ENCODE assay signal across 3 cellular contexts in the genomic region with DNA sequence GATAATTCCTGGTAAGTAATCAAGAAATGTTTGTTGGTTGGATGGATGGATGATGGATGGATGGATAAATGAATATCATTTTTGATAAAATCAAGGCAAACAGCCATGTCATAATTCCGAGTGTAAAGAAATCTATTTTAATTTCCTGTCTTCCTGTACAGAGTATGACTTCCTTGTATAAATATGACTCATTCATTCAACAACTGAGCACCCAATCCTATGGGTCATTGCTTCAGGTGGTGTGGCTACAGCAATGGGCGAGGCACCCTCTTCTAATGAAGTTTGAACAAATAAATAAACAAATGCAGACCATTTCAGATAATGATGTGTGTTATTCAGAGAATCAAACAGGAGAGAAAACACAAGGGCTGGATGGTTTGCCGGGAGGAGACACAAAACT.
TF ChIP-seq lines count a peak whose summit lies in the region.

No MANE protein-coding gene starts in this region.

TF ChIP-seq in SK-N-SH, 30 proteins besides CTCF, POLR2A, EP300 and RAD21 (continues in another document):
- TF ChIP-seq, protein P1, sequence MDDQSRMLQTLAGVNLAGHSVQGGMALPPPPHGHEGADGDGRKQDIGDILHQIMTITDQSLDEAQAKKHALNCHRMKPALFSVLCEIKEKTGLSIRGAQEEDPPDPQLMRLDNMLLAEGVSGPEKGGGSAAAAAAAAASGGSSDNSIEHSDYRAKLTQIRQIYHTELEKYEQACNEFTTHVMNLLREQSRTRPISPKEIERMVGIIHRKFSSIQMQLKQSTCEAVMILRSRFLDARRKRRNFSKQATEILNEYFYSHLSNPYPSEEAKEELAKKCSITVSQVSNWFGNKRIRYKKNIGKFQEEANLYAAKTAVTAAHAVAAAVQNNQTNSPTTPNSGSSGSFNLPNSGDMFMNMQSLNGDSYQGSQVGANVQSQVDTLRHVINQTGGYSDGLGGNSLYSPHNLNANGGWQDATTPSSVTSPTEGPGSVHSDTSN (IDR thresholded peaks at IDR 0.05): peak; percentile 48
- TF ChIP-seq SMC3 (IDR thresholded peaks at IDR 0.05; ENCODE audit: low read depth, low read length) (no peak), GABPA (IDR thresholded peaks at IDR 0.05; ENCODE audit: low read depth) (no peak), TCF12 (IDR thresholded peaks at IDR 0.05) (peak; percentile 21; the same call in 1 of the 2 replicates), MXI1 (IDR thresholded peaks at IDR 0.05; ENCODE audit: low read depth, low read length) (no peak), RCOR1 (IDR thresholded peaks at IDR 0.05; ENCODE audit: low read length) (no peak), TAF1 (IDR thresholded peaks at IDR 0.05; ENCODE audit: borderline replicate concordance, low read depth, low read length) (no peak), TEAD4 (IDR thresholded peaks at IDR 0.05; ENCODE audit: borderline replicate concordance, insufficient read depth) (no peak), YY1 (IDR thresholded peaks at IDR 0.05; ENCODE audit: low read depth) (no peak), JUND (IDR thresholded peaks at IDR 0.05) (peak; percentile 37; the same call in 1 of the 2 replicates), EZH2phosphoT487 (IDR thresholded peaks at IDR 0.05; ENCODE audit: borderline replicate concordance, low read depth) (no peak), SIN3A (IDR thresholded peaks at IDR 0.05; ENCODE audit: borderline replicate concordance, low read depth, low read length) (no peak), GATA2 (CRISPR knock-in tag; IDR thresholded peaks at IDR 0.05) (no peak)
- TF ChIP-seq, protein P2, sequence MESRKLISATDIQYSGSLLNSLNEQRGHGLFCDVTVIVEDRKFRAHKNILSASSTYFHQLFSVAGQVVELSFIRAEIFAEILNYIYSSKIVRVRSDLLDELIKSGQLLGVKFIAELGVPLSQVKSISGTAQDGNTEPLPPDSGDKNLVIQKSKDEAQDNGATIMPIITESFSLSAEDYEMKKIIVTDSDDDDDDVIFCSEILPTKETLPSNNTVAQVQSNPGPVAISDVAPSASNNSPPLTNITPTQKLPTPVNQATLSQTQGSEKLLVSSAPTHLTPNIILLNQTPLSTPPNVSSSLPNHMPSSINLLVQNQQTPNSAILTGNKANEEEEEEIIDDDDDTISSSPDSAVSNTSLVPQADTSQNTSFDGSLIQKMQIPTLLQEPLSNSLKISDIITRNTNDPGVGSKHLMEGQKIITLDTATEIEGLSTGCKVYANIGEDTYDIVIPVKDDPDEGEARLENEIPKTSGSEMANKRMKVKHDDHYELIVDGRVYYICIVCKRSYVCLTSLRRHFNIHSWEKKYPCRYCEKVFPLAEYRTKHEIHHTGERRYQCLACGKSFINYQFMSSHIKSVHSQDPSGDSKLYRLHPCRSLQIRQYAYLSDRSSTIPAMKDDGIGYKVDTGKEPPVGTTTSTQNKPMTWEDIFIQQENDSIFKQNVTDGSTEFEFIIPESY (IDR thresholded peaks at IDR 0.05; ENCODE audit: borderline replicate concordance, low read depth): no peak

TF ChIP-seq in SK-N-SH treated with all-trans-retinoic acid at 6 μM for 48 hours, 23 proteins besides CTCF, POLR2A, EP300 and RAD21:
- TF ChIP-seq, protein P3, sequence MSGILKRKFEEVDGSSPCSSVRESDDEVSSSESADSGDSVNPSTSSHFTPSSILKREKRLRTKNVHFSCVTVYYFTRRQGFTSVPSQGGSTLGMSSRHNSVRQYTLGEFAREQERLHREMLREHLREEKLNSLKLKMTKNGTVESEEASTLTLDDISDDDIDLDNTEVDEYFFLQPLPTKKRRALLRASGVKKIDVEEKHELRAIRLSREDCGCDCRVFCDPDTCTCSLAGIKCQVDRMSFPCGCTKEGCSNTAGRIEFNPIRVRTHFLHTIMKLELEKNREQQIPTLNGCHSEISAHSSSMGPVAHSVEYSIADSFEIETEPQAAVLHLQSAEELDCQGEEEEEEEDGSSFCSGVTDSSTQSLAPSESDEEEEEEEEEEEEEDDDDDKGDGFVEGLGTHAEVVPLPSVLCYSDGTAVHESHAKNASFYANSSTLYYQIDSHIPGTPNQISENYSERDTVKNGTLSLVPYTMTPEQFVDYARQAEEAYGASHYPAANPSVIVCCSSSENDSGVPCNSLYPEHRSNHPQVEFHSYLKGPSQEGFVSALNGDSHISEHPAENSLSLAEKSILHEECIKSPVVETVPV (CRISPR knock-in tag; IDR thresholded peaks at IDR 0.05): no peak
- TF ChIP-seq BACH2 (CRISPR knock-in tag; IDR thresholded peaks at IDR 0.05; ENCODE audit: borderline replicate concordance) (no peak), ARNTL (CRISPR knock-in tag; IDR thresholded peaks at IDR 0.05; ENCODE audit: borderline replicate concordance, low read depth) (no peak), ZNF70 (CRISPR knock-in tag; IDR thresholded peaks at IDR 0.05) (no peak), OSR1 (CRISPR knock-in tag; IDR thresholded peaks at IDR 0.05) (no peak), ZFP3 (CRISPR knock-in tag; IDR thresholded peaks at IDR 0.05) (no peak), ZFP30 (CRISPR knock-in tag; IDR thresholded peaks at IDR 0.05) (no peak), CSDC2 (CRISPR knock-in tag; IDR thresholded peaks at IDR 0.05) (no peak), ZC3H10 (CRISPR knock-in tag; IDR thresholded peaks at IDR 0.05) (no peak)
- TF ChIP-seq, protein P4, sequence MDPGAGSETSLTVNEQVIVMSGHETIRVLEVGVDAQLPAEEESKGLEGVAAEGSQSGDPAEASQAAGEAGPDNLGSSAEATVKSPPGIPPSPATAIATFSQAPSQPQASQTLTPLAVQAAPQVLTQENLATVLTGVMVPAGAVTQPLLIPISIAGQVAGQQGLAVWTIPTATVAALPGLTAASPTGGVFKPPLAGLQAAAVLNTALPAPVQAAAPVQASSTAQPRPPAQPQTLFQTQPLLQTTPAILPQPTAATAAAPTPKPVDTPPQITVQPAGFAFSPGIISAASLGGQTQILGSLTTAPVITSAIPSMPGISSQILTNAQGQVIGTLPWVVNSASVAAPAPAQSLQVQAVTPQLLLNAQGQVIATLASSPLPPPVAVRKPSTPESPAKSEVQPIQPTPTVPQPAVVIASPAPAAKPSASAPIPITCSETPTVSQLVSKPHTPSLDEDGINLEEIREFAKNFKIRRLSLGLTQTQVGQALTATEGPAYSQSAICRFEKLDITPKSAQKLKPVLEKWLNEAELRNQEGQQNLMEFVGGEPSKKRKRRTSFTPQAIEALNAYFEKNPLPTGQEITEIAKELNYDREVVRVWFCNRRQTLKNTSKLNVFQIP (CRISPR knock-in tag; IDR thresholded peaks at IDR 0.05; ENCODE audit: borderline replicate concordance, low read depth): no peak
- TF ChIP-seq, protein P5, sequence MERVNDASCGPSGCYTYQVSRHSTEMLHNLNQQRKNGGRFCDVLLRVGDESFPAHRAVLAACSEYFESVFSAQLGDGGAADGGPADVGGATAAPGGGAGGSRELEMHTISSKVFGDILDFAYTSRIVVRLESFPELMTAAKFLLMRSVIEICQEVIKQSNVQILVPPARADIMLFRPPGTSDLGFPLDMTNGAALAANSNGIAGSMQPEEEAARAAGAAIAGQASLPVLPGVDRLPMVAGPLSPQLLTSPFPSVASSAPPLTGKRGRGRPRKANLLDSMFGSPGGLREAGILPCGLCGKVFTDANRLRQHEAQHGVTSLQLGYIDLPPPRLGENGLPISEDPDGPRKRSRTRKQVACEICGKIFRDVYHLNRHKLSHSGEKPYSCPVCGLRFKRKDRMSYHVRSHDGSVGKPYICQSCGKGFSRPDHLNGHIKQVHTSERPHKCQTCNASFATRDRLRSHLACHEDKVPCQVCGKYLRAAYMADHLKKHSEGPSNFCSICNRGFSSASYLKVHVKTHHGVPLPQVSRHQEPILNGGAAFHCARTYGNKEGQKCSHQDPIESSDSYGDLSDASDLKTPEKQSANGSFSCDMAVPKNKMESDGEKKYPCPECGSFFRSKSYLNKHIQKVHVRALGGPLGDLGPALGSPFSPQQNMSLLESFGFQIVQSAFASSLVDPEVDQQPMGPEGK (CRISPR knock-in tag; IDR thresholded peaks at IDR 0.05; ENCODE audit: borderline replicate concordance): no peak

TF ChIP-seq in endothelial cell of umbilical vein, 7 proteins besides CTCF, POLR2A, EP300 and RAD21:
- no peak for TF ChIP-seq MYC (IDR thresholded peaks at IDR 0.05; ENCODE audit: low read depth, low read length)
- TF ChIP-seq EZH2 (IDR thresholded peaks at IDR 0.05; ENCODE audit: borderline replicate concordance, low read depth, low read length, severe bottlenecking): no peak
- TF ChIP-seq FOS (IDR thresholded peaks at IDR 0.05; ENCODE audit: borderline replicate concordance, insufficient read depth, low read length): peak; percentile 75
- TF ChIP-seq, protein P6, sequence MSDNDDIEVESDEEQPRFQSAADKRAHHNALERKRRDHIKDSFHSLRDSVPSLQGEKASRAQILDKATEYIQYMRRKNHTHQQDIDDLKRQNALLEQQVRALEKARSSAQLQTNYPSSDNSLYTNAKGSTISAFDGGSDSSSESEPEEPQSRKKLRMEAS (IDR thresholded peaks at IDR 0.05; ENCODE audit: insufficient read depth, insufficient read length): no peak
- peak; percentile 72 for TF ChIP-seq JUN (IDR thresholded peaks at IDR 0.05; ENCODE audit: borderline replicate concordance, insufficient read depth, insufficient read length, low read depth)
- peak; percentile 87 for TF ChIP-seq GATA2 (IDR thresholded peaks at IDR 0.05; ENCODE audit: insufficient read depth, insufficient read length, low read depth, low read length)
- peak; percentile 41 for TF ChIP-seq POLR2AphosphoS5 (IDR thresholded peaks at IDR 0.05; ENCODE audit: insufficient read depth, low read depth, low read length)
